Comparison of ENCODE assay signal across 8 cellular contexts in genomic region chr1:160399544-160400283, GRCh38. TPM values are rescaled to one million over a fixed set of nuclear protein-coding genes. Genes with fewer than 3 reads are reported as not detected.
DNase-seq lines count a peak whose midpoint lies in the region; ATAC-seq, FAIRE-seq and TF ChIP-seq lines count a peak whose summit lies in the region.
"Had no signal": no experiment of that assay in that cellular context is flagged by ENCODE, and none has a peak within 500 bp of the region (broad histone marks: within the 10 kb centered on the region; RNA-seq: fewer than 3 reads in every experiment).

No MANE protein-coding gene starts in this region.

- DNase-seq in Karpas-422: peak; percentile 19
- no peak for DNase-seq in brain microvascular endothelial cell
- no peak for DNase-seq in HepG2 (ENCODE audit: low spot score)
- no peak for DNase-seq in suprapubic skin (ENCODE audit: low spot score in 2 of 2)
- no peak for DNase-seq in effector CD4-positive, alpha-beta T cell
- DNase-seq in NCI-H187 treated with DMSO at 0.1 percent for 48 hours (lab: John Stamatoyannopoulos, UW): no peak

- H2AFZ ChIP-seq in Karpas-422 (ENCODE audit: low read length) (no peak overlapping the region), HepG2 (ENCODE audit: low read length) (no peak overlapping the region)

- no peak for FAIRE-seq in HepG2 (lab: Jason Lieb, UNC)

- H3K27ac ChIP-seq in Karpas-422 (ENCODE audit: low read length): no peak overlapping the region
- H3K27ac ChIP-seq in brain microvascular endothelial cell: no peak overlapping the region
- no peak overlapping the region for H3K27ac ChIP-seq in HepG2 (ENCODE audit: extremely low read length, insufficient read depth, low read length)
- peak overlapping the region; percentile 86 for H3K27ac ChIP-seq in suprapubic skin

- TF ChIP-seq CTCF in brain microvascular endothelial cell (IDR thresholded peaks at IDR 0.05; ENCODE audit: low read depth, low read length, missing control alignments) (no peak), HepG2 (CRISPR knock-in tag; IDR thresholded peaks at IDR 0.05) (no peak), suprapubic skin (IDR thresholded peaks at IDR 0.05) (no peak)

- POLR2A ChIA-PET in HepG2 (lab: Yijun Ruan, JAX): no interaction called here

- no TSS peak for BruUV-seq in HepG2 (replicated peaks; lab: Mats Ljungman, UMichigan)

- no peak overlapping the region for H3K9ac ChIP-seq in Karpas-422 (ENCODE audit: low read length)
- H3K9ac ChIP-seq in HepG2 (ENCODE audit: insufficient read depth, low read depth, low read length): no peak overlapping the region

- no peak overlapping the region for H3K4me3 ChIP-seq in Karpas-422 (ENCODE audit: low read length)
- peak overlapping the region; percentile 65 for H3K4me3 ChIP-seq in brain microvascular endothelial cell (ENCODE audit: low read depth, low read length)
- peak overlapping the region; percentile 29 to 58 (median 45); a peak in 4 of 6 replicates for H3K4me3 ChIP-seq in HepG2 (replicated peaks in 1 of 3; ENCODE audit: insufficient read depth in 1 of 3, low read depth in 2 of 3, low read length in 3 of 3)
- peak overlapping the region; percentile 71 for H3K4me3 ChIP-seq in suprapubic skin

- no peaks in the 10 kb centered on the region for H3K27me3 ChIP-seq in Karpas-422 (ENCODE audit: low read length)
- peaks cover 18% of the 10 kb centered on the region for H3K27me3 ChIP-seq in brain microvascular endothelial cell (replicated peaks)
- H3K27me3 ChIP-seq in HepG2 (ENCODE audit: control insufficient read depth in 1 of 2, insufficient read depth in 2 of 2, low read length in 2 of 2): peaks cover 13 to 63% of the 10 kb centered on the region in 2 experiments
- peaks cover 4% of the 10 kb centered on the region for H3K27me3 ChIP-seq in suprapubic skin

- no peak for TF ChIP-seq EP300 in HepG2 (IDR thresholded peaks at IDR 0.05; ENCODE audit: low read depth in 2 of 2, low read length in 2 of 2)
- no peak for TF ChIP-seq EP300 in HepG2 (CRISPR knock-in tag; IDR thresholded peaks at IDR 0.05; ENCODE audit: borderline replicate concordance)
- TF ChIP-seq EP300 in suprapubic skin (IDR thresholded peaks at IDR 0.05): no peak

- intact Hi-C loops in HepG2 (cut with micrococcal nuclease; ENCODE audit: unreplicated experiment): no loop called here

- H4K20me1 ChIP-seq in Karpas-422 (ENCODE audit: insufficient read depth, low read depth, low read length): no peaks in the 10 kb centered on the region
- no peaks in the 10 kb centered on the region for H4K20me1 ChIP-seq in HepG2 (ENCODE audit: insufficient read depth, low read length)

- WGBS in HepG2 (ENCODE audit: low lambda C conversion rate): 75% methylated on average over 16 of the region's 19 CpGs
- 8% methylated on average over 19 of the region's 19 CpGs for whole genome bisulfite sequencing in suprapubic skin

- no peaks in the 10 kb centered on the region for H3K4me1 ChIP-seq in Karpas-422 (ENCODE audit: low read length)
- peaks cover 7% of the 10 kb centered on the region; the same call in 1 of the 2 replicates for H3K4me1 ChIP-seq in HepG2 (ENCODE audit: insufficient read depth, low read length)
- peaks cover 39% of the 10 kb centered on the region for H3K4me1 ChIP-seq in suprapubic skin

- TF ChIP-seq POLR2A in HepG2 (IDR thresholded peaks at IDR 0.05; ENCODE audit: insufficient read depth in 1 of 2, low read depth in 2 of 2, low read length in 2 of 2): no peak
- no peak for TF ChIP-seq POLR2A in suprapubic skin (IDR thresholded peaks at IDR 0.05)

- no peak for TF ChIP-seq RAD21 in HepG2 (CRISPR knock-in tag; IDR thresholded peaks at IDR 0.05)

- H3K79me2 ChIP-seq in Karpas-422 (ENCODE audit: low read length) (no peaks in the 10 kb centered on the region), HepG2 (ENCODE audit: insufficient read depth, low read length) (no peaks in the 10 kb centered on the region)

- H3K36me3 ChIP-seq in Karpas-422 (ENCODE audit: insufficient read depth, low read length) (no peaks in the 10 kb centered on the region), brain microvascular endothelial cell (replicated peaks) (no peaks in the 10 kb centered on the region), HepG2 (replicated peaks in 1 of 2; ENCODE audit: control insufficient read depth in 1 of 2, insufficient read depth in 2 of 2, low read length in 2 of 2) (no peaks in the 10 kb centered on the region), suprapubic skin (no peaks in the 10 kb centered on the region)

- in situ Hi-C loops in brain microvascular endothelial cell (cut with HindIII; ENCODE audit: low pct_ligation_motif_present, low sequenced_read_pairs): no loop called here
- in situ Hi-C loops in HepG2 (cut with HindIII; ENCODE audit: extremely low pct_ligation_motif_present, low pct_unique_long_range_greater_than_20kb): no loop called here

- CTCF ChIA-PET in HepG2 (lab: Yijun Ruan, JAX; ENCODE audit: low intra/inter-chr PET ratio, low total read pairs): no interaction called here

- H3K4me2 ChIP-seq in Karpas-422 (ENCODE audit: low read depth, low read length, poor library complexity, severe bottlenecking): no peak overlapping the region
- H3K4me2 ChIP-seq in HepG2 (ENCODE audit: low read depth, low read length): peak overlapping the region; percentile 74

- H3K9me3 ChIP-seq in Karpas-422 (ENCODE audit: low read length): no peaks in the 10 kb centered on the region
- H3K9me3 ChIP-seq in HepG2 (ENCODE audit: low read length): no peaks in the 10 kb centered on the region
- no peaks in the 10 kb centered on the region for H3K9me3 ChIP-seq in suprapubic skin

- ATAC-seq in HepG2 (no peak), GM18520 (IDR thresholded peaks at IDR 0.05; ENCODE audit: unreplicated experiment) (no peak)

- no peaks in the 10 kb centered on the region for H3K9me2 ChIP-seq in Karpas-422 (replicated peaks; ENCODE audit: insufficient read depth, low read length)

RNA-seq across cellular contexts. Expression of gene VANGL2, which starts 0.7 kb away (rescaled TPM):
- total RNA-seq in Karpas-422 (2014; rRNA removed; shearing (Covaris generic); ENCODE audit: low replicate concordance): 0.07 TPM in 1 of 2 replicates, not detected in the other
- total RNA-seq in HepG2 (2016; rRNA removed; fragmentation: Illumina TruSeq; extraction: Trizol) (not detected in 2 replicates), suprapubic skin (10 to 100 TPM; 18.7 to 39.7 (median 28.1) TPM)
- not detected in 2 replicates for total RNA-seq in HepG2 (2016; cell fraction: cytosol; rRNA removed; fragmentation: Illumina TruSeq; extraction: Trizol; ENCODE audit: low read depth)
- 0.02 TPM in 1 of 2 replicates, not detected in the other for total RNA-seq in HepG2 (2016; cell fraction: insoluble cytoplasmic fraction; rRNA removed; fragmentation: Illumina TruSeq; extraction: Trizol)
- total RNA-seq in HepG2 (2016; cell fraction: membrane; rRNA removed; fragmentation: Illumina TruSeq; extraction: Trizol): 0.03 TPM in 1 of 2 replicates, not detected in the other
- 0.16 TPM in 1 of 2 replicates, not detected in the other for total RNA-seq in HepG2 (2016; cell fraction: nucleus; rRNA removed; fragmentation: Illumina TruSeq; extraction: Trizol)
- 0.09 and 0.18 TPM in 2 replicates for polyA plus RNA-seq in HepG2 (2011; rRNA removed)
- 0.11 and 0.12 TPM in 2 replicates for polyA plus RNA-seq in HepG2 (2011; cell fraction: cytosol; rRNA removed)
- 0.16 and 0.21 TPM in 2 replicates for polyA plus RNA-seq in HepG2 (2011; cell fraction: nucleus; rRNA removed)
- polyA plus RNA-seq in HepG2 (2012): 0.09 TPM in 1 of 2 replicates, not detected in the other
- polyA plus RNA-seq in HepG2 (2016; cell fraction: cytosol; fragmentation: Illumina TruSeq; extraction: Trizol; ENCODE audit: low read depth): not detected in 2 replicates
- not detected in 2 replicates for polyA plus RNA-seq in HepG2 (2016; cell fraction: insoluble cytoplasmic fraction; fragmentation: Illumina TruSeq; extraction: Trizol; ENCODE audit: low read depth)
- polyA plus RNA-seq in HepG2 (2016; cell fraction: membrane; fragmentation: Illumina TruSeq; extraction: Trizol; ENCODE audit: low read depth): 0.03 TPM in 1 of 2 replicates, not detected in the other
- 0.11 TPM in 2 replicates for polyA plus RNA-seq in HepG2 (2016; cell fraction: nucleus; fragmentation: Illumina TruSeq; extraction: Trizol; ENCODE audit: insufficient read depth, low read depth)
- 0.10 TPM in 1 of 2 replicates, not detected in the other for polyA minus RNA-seq in HepG2 (2011; rRNA and poly(A)+ RNA removed; ENCODE audit: low replicate concordance)
- not detected in 2 replicates for polyA minus RNA-seq in HepG2 (2011; cell fraction: cytosol; rRNA and poly(A)+ RNA removed)
- 0.13 TPM in 1 of 2 replicates, not detected in the other for polyA minus RNA-seq in HepG2 (2011; cell fraction: nucleus; rRNA and poly(A)+ RNA removed)
- total RNA-seq: pulmonary artery endothelial cell had no signal

RNA-seq across cellular contexts. Expression of gene NHLH1, which starts 32.8 kb away (rescaled TPM):
- total RNA-seq in Karpas-422 (2014; rRNA removed; shearing (Covaris generic); ENCODE audit: low replicate concordance): 0.48 TPM in 1 of 2 replicates, not detected in the other
- total RNA-seq in HepG2 (2016; rRNA removed; fragmentation: Illumina TruSeq; extraction: Trizol): 0.11 TPM in 1 of 2 replicates, not detected in the other
- not detected in 2 replicates for total RNA-seq in HepG2 (2016; cell fraction: cytosol; rRNA removed; fragmentation: Illumina TruSeq; extraction: Trizol; ENCODE audit: low read depth)
- total RNA-seq in HepG2 (2016; cell fraction: insoluble cytoplasmic fraction; rRNA removed; fragmentation: Illumina TruSeq; extraction: Trizol): not detected in 2 replicates
- not detected in 2 replicates for total RNA-seq in HepG2 (2016; cell fraction: membrane; rRNA removed; fragmentation: Illumina TruSeq; extraction: Trizol)
- 0.19 and 0.22 TPM in 2 replicates for total RNA-seq in HepG2 (2016; cell fraction: nucleus; rRNA removed; fragmentation: Illumina TruSeq; extraction: Trizol)
- 0.44 and 0.57 TPM in 2 replicates for polyA plus RNA-seq in HepG2 (2011; rRNA removed)
- 0.15 and 0.19 TPM in 2 replicates for polyA plus RNA-seq in HepG2 (2011; cell fraction: cytosol; rRNA removed)
- 0.93 and 1.1 TPM in 2 replicates for polyA plus RNA-seq in HepG2 (2011; cell fraction: nucleus; rRNA removed)
- polyA plus RNA-seq in HepG2 (2012): 0.19 and 0.24 TPM in 2 replicates
- 0.05 TPM in 1 of 2 replicates, not detected in the other for polyA plus RNA-seq in HepG2 (2016; cell fraction: cytosol; fragmentation: Illumina TruSeq; extraction: Trizol; ENCODE audit: low read depth)
- 0.12 TPM in 1 of 2 replicates, not detected in the other for polyA plus RNA-seq in HepG2 (2016; cell fraction: insoluble cytoplasmic fraction; fragmentation: Illumina TruSeq; extraction: Trizol; ENCODE audit: low read depth)
- polyA plus RNA-seq in HepG2 (2016; cell fraction: membrane; fragmentation: Illumina TruSeq; extraction: Trizol; ENCODE audit: low read depth): not detected in 2 replicates
- 1.00 and 1.1 TPM in 2 replicates for polyA plus RNA-seq in HepG2 (2016; cell fraction: nucleus; fragmentation: Illumina TruSeq; extraction: Trizol; ENCODE audit: insufficient read depth, low read depth)
- 0.52 and 1.1 TPM in 2 replicates for polyA minus RNA-seq in HepG2 (2011; rRNA and poly(A)+ RNA removed; ENCODE audit: low replicate concordance)
- not detected in 2 replicates for polyA minus RNA-seq in HepG2 (2011; cell fraction: cytosol; rRNA and poly(A)+ RNA removed)
- 0.62 and 0.77 TPM in 2 replicates for polyA minus RNA-seq in HepG2 (2011; cell fraction: nucleus; rRNA and poly(A)+ RNA removed)
- under 1 TPM in 1 of 4 donors, not detected in 3; 0.39 TPM for total RNA-seq in suprapubic skin

RNA-seq across cellular contexts. Expression of gene NCSTN, which starts 56.5 kb away (rescaled TPM):
- total RNA-seq in Karpas-422 (2014; rRNA removed; shearing (Covaris generic); ENCODE audit: low replicate concordance): 76.9 and 79.9 TPM in 2 replicates
- total RNA-seq in HepG2 (2016; rRNA removed; fragmentation: Illumina TruSeq; extraction: Trizol) (27.0 and 44.2 TPM in 2 replicates), suprapubic skin (10 to 100 TPM; 53.4 to 94.1 (median 71.1) TPM)
- 6.0 and 7.0 TPM in 2 replicates for total RNA-seq in HepG2 (2016; cell fraction: cytosol; rRNA removed; fragmentation: Illumina TruSeq; extraction: Trizol; ENCODE audit: low read depth)
- total RNA-seq in HepG2 (2016; cell fraction: insoluble cytoplasmic fraction; rRNA removed; fragmentation: Illumina TruSeq; extraction: Trizol): 27.8 and 48.2 TPM in 2 replicates
- 10.0 and 11.6 TPM in 2 replicates for total RNA-seq in HepG2 (2016; cell fraction: membrane; rRNA removed; fragmentation: Illumina TruSeq; extraction: Trizol)
- 73.4 and 88.5 TPM in 2 replicates for total RNA-seq in HepG2 (2016; cell fraction: nucleus; rRNA removed; fragmentation: Illumina TruSeq; extraction: Trizol)
- polyA plus RNA-seq in HepG2 (2011; rRNA removed): 247 and 281 TPM in 2 replicates
- polyA plus RNA-seq in HepG2 (2011; cell fraction: cytosol; rRNA removed): 199 and 230 TPM in 2 replicates
- 168 and 185 TPM in 2 replicates for polyA plus RNA-seq in HepG2 (2011; cell fraction: nucleus; rRNA removed)
- 96.6 and 115 TPM in 2 replicates for polyA plus RNA-seq in HepG2 (2012)
- 5.4 and 7.2 TPM in 2 replicates for polyA plus RNA-seq in HepG2 (2016; cell fraction: cytosol; fragmentation: Illumina TruSeq; extraction: Trizol; ENCODE audit: low read depth)
- 27.4 and 35.6 TPM in 2 replicates for polyA plus RNA-seq in HepG2 (2016; cell fraction: insoluble cytoplasmic fraction; fragmentation: Illumina TruSeq; extraction: Trizol; ENCODE audit: low read depth)
- 12.5 and 18.3 TPM in 2 replicates for polyA plus RNA-seq in HepG2 (2016; cell fraction: membrane; fragmentation: Illumina TruSeq; extraction: Trizol; ENCODE audit: low read depth)
- polyA plus RNA-seq in HepG2 (2016; cell fraction: nucleus; fragmentation: Illumina TruSeq; extraction: Trizol; ENCODE audit: insufficient read depth, low read depth): 159 TPM in 2 replicates
- 236 and 291 TPM in 2 replicates for polyA minus RNA-seq in HepG2 (2011; rRNA and poly(A)+ RNA removed; ENCODE audit: low replicate concordance)
- 87.7 and 123 TPM in 2 replicates for polyA minus RNA-seq in HepG2 (2011; cell fraction: cytosol; rRNA and poly(A)+ RNA removed)
- 110 and 114 TPM in 2 replicates for polyA minus RNA-seq in HepG2 (2011; cell fraction: nucleus; rRNA and poly(A)+ RNA removed)

RNA-seq across cellular contexts. Expression of gene COPA, which starts 56.7 kb away (rescaled TPM):
- 107 TPM in 2 replicates for total RNA-seq in Karpas-422 (2014; rRNA removed; shearing (Covaris generic); ENCODE audit: low replicate concordance)
- total RNA-seq in HepG2 (2016; rRNA removed; fragmentation: Illumina TruSeq; extraction: Trizol): 160 and 218 TPM in 2 replicates
- 14.4 and 14.5 TPM in 2 replicates for total RNA-seq in HepG2 (2016; cell fraction: cytosol; rRNA removed; fragmentation: Illumina TruSeq; extraction: Trizol; ENCODE audit: low read depth)
- 161 and 205 TPM in 2 replicates for total RNA-seq in HepG2 (2016; cell fraction: insoluble cytoplasmic fraction; rRNA removed; fragmentation: Illumina TruSeq; extraction: Trizol)
- total RNA-seq in HepG2 (2016; cell fraction: membrane; rRNA removed; fragmentation: Illumina TruSeq; extraction: Trizol): 31.4 and 36.0 TPM in 2 replicates
- 137 and 150 TPM in 2 replicates for total RNA-seq in HepG2 (2016; cell fraction: nucleus; rRNA removed; fragmentation: Illumina TruSeq; extraction: Trizol)
- 166 and 197 TPM in 2 replicates for polyA plus RNA-seq in HepG2 (2011; rRNA removed)
- polyA plus RNA-seq in HepG2 (2011; cell fraction: cytosol; rRNA removed): 164 and 170 TPM in 2 replicates
- polyA plus RNA-seq in HepG2 (2011; cell fraction: nucleus; rRNA removed): 117 and 120 TPM in 2 replicates
- 122 and 147 TPM in 2 replicates for polyA plus RNA-seq in HepG2 (2012)
- polyA plus RNA-seq in HepG2 (2016; cell fraction: cytosol; fragmentation: Illumina TruSeq; extraction: Trizol; ENCODE audit: low read depth): 7.6 and 8.5 TPM in 2 replicates
- 143 and 144 TPM in 2 replicates for polyA plus RNA-seq in HepG2 (2016; cell fraction: insoluble cytoplasmic fraction; fragmentation: Illumina TruSeq; extraction: Trizol; ENCODE audit: low read depth)
- 17.9 and 21.8 TPM in 2 replicates for polyA plus RNA-seq in HepG2 (2016; cell fraction: membrane; fragmentation: Illumina TruSeq; extraction: Trizol; ENCODE audit: low read depth)
- 123 and 142 TPM in 2 replicates for polyA plus RNA-seq in HepG2 (2016; cell fraction: nucleus; fragmentation: Illumina TruSeq; extraction: Trizol; ENCODE audit: insufficient read depth, low read depth)
- 386 and 397 TPM in 2 replicates for polyA minus RNA-seq in HepG2 (2011; rRNA and poly(A)+ RNA removed; ENCODE audit: low replicate concordance)
- 242 and 256 TPM in 2 replicates for polyA minus RNA-seq in HepG2 (2011; cell fraction: cytosol; rRNA and poly(A)+ RNA removed)
- 217 and 255 TPM in 2 replicates for polyA minus RNA-seq in HepG2 (2011; cell fraction: nucleus; rRNA and poly(A)+ RNA removed)
- total RNA-seq in suprapubic skin: 10 to 100 TPM; 62.5 to 92.9 (median 87.2) TPM

Comparison
In these comparisons a context has a peak if more than half of its experiments do, and no peak if none do; other contexts are left out.
1. RNA of gene VANGL2, which starts 0.7 kb away (total RNA-seq): 18.7 to 39.7 TPM in suprapubic skin; 0.02 to 0.16 TPM in HepG2 and 0.07 TPM in Karpas-422; every median in the first group is over 10 times any median in the second.